ENCODE assay signal across 8 cellular contexts in genomic region chr7:37901236-37901827, GRCh38. TPM values are rescaled to one million over a fixed set of nuclear protein-coding genes. Genes with fewer than 3 reads are reported as not detected.
A peak's percentile ranks its signal among the peaks of the same experiment; 100 is the strongest.
DNase-seq lines count a peak whose midpoint lies in the region; ATAC-seq and TF ChIP-seq lines count a peak whose summit lies in the region.

No MANE protein-coding gene starts in this region.

- TF ChIP-seq CTCF in GM13976 (IDR thresholded peaks at IDR 0.05; ENCODE audit: borderline replicate concordance, control extremely low read depth, extremely low read depth, insufficient read depth, missing control alignments), result peak; percentile 40
- peak; percentile 64 for TF ChIP-seq CTCF in coronary artery (IDR thresholded peaks at IDR 0.05)
- peak; percentile 80 for TF ChIP-seq CTCF in mesothelial cell of epicardium (IDR thresholded peaks at IDR 0.05; ENCODE audit: unreplicated experiment)

- ATAC-seq in GM21528 (IDR thresholded peaks at IDR 0.05; ENCODE audit: low FRiP score, unreplicated experiment) (no peak), HG03139 (IDR thresholded peaks at IDR 0.05; ENCODE audit: unreplicated experiment) (no peak)

- peaks cover 3% of the 10 kb centered on the region for H3K9me3 Mint-ChIP-seq in mesothelial cell of epicardium

- H3K4me1 Mint-ChIP-seq in mesothelial cell of epicardium, result peaks cover 29% of the 10 kb centered on the region

- H3K36me3 Mint-ChIP-seq in mesothelial cell of epicardium, result no peaks in the 10 kb centered on the region

- DNase-seq in A172 (ENCODE audit: low spot score) (peak; percentile 52), GM13976 (ENCODE audit: low spot score) (no peak), NCI-H526 treated with DMSO at 0.1 percent for 48 hours (lab: John Stamatoyannopoulos, UW) (peak; percentile 2), coronary artery (ENCODE audit: low spot score) (no peak), mesothelial cell of epicardium (ENCODE audit: low spot score in 2 of 2, unreplicated experiment in 2 of 2) (no peak), GM19238 (ENCODE audit: insufficient read length, low spot score) (no peak)

- in situ Hi-C loops in GM13976 (cut with MboI; ENCODE audit: low sequenced_read_pairs, unreplicated experiment), result loop anchor here (10.0 to 25.0 kb wide), 3 partner anchors 203 to 436 kb away; no protein-coding TSS in a partner anchor

- H3K4me3 ChIP-seq in coronary artery, result no peak overlapping the region

- peak overlapping the region; percentile 59 for H3K27ac Mint-ChIP-seq in mesothelial cell of epicardium

- no peak overlapping the region for H3K27ac ChIP-seq in coronary artery

- no peak overlapping the region for H3K4me3 Mint-ChIP-seq in mesothelial cell of epicardium

- no peaks in the 10 kb centered on the region for H3K27me3 Mint-ChIP-seq in mesothelial cell of epicardium (ENCODE audit: low read depth)

RNA-seq across cellular contexts. Expression of gene SFRP4, which starts 15.3 kb away (rescaled TPM):
- total RNA-seq in A172 (2014; rRNA removed; shearing (Covaris generic)), result 0.84 TPM in 1 of 2 replicates, not detected in the other
- 5.7 to 6.6 TPM (median 6.4 TPM) in 3 replicates for total RNA-seq in mesothelial cell of epicardium

RNA-seq across cellular contexts. Expression of gene EPDR1, which starts 19.1 kb away (rescaled TPM):
- total RNA-seq in A172 (2014; rRNA removed; shearing (Covaris generic)), result 51.9 and 64.0 TPM in 2 replicates
- total RNA-seq in mesothelial cell of epicardium, result 5.8 to 6.2 TPM (median 6.0 TPM) in 3 replicates

RNA-seq across cellular contexts. Expression of gene NME8, which starts 52.9 kb away (rescaled TPM):
- total RNA-seq in A172 (2014; rRNA removed; shearing (Covaris generic)), result not detected in 2 replicates
- 0.86 to 1.2 TPM (median 1.1 TPM) in 3 replicates for total RNA-seq in mesothelial cell of epicardium

Comparison
In these comparisons a context has a peak if more than half of its experiments do, and no peak if none do; other contexts are left out.
1. DNase-seq: peak in A172 (single experiment) and NCI-H526 treated with DMSO at 0.1 percent for 48 hours (single experiment); none in GM13976 (single experiment), coronary artery (single experiment), mesothelial cell of epicardium (0 of 2) and GM19238 (single experiment).
2. Peak in every context shown above with its lines, with median percentiles within 50 percentile points of each other: CTCF ChIP-seq.